Comparison of ENCODE assay signal across 28 cellular contexts in the genomic region with DNA sequence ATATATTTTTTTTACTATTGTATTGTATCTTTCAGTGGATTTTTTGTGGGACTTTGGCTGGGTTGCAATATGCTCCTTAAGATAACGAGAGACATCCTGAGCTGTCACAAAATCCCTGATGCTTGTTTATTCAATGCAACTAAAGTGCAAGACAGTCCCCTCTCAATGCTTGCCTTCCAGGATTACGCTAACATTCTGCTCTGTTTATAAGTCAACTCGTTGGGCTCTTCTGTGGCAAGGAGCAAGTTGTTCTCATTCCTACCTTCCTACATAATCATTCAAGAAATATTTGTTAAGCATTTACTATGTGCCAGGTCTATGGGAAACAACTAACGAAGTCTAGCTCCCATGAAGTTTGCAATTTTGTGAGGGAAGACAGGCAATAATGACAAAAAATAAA. TPM values are rescaled to one million over a fixed set of nuclear protein-coding genes. Genes with fewer than 3 reads are reported as not detected.
"Had no signal": no experiment of that assay in that cellular context is flagged by ENCODE, and none has a peak within 500 bp of the region (broad histone marks: within the 10 kb centered on the region; RNA-seq: fewer than 3 reads in every experiment).

No MANE protein-coding gene starts in this region.

- H3K4me1 Mint-ChIP-seq: naive thymus-derived CD4-positive, alpha-beta T cell; stimulated activated naive B cell treated with anti-CD40 and anti-IgM and Interleukin-4, amounts not matched to agents 10 μg/mL and 1 μg/mL and 100 μg/mL, for 72 hours had no signal

- H3K4me3 ChIP-seq: hepatocyte, left ventricle myocardium inferior, lung, mucosa of descending colon, pancreas, prostate gland, skin epidermis, suprapubic skin, thoracic aorta, tibial artery, uterus had no signal

- H3K36me3 Mint-ChIP-seq: naive thymus-derived CD4-positive, alpha-beta T cell; natural killer cell treated with Interleukin-12 subunit alpha and Interleukin-12 subunit beta and Interleukin-15 and Interleukin-18, amount 100 ng/mL, for 72 hours; stimulated activated naive B cell treated with anti-CD40 and anti-IgM and Interleukin-4, amounts not matched to agents 10 μg/mL and 1 μg/mL and 100 μg/mL, for 72 hours; type B pancreatic cell had no signal

- H3K9me3 ChIP-seq: left ventricle myocardium inferior, mucosa of descending colon, pancreas, prostate gland, suprapubic skin, thoracic aorta, tibial artery, uterus had no signal

- H3K4me2 ChIP-seq: hepatocyte had no signal

- H2AFZ ChIP-seq: hepatocyte had no signal

- H3K27me3 Mint-ChIP-seq: naive thymus-derived CD4-positive, alpha-beta T cell; natural killer cell treated with Interleukin-12 subunit alpha and Interleukin-12 subunit beta and Interleukin-15 and Interleukin-18, amount 100 ng/mL, for 72 hours; stimulated activated naive B cell treated with anti-CD40 and anti-IgM and Interleukin-4, amounts not matched to agents 10 μg/mL and 1 μg/mL and 100 μg/mL, for 72 hours; type B pancreatic cell had no signal

- H3K79me2 ChIP-seq: hepatocyte had no signal

- H3K27ac ChIP-seq: hepatocyte, left ventricle myocardium inferior, pancreas, prostate gland, skin epidermis, suprapubic skin, thoracic aorta, tibial artery, uterus had no signal

- H3K36me3 ChIP-seq: left ventricle myocardium inferior, pancreas, prostate gland, suprapubic skin, thoracic aorta, tibial artery, uterus had no signal

- H3K4me1 ChIP-seq: prostate gland, suprapubic skin, tibial artery, uterus had no signal

- H3K27me3 ChIP-seq: hepatocyte, pancreas, suprapubic skin, tibial artery, uterus had no signal

- H3K9me3 Mint-ChIP-seq: natural killer cell treated with Interleukin-12 subunit alpha and Interleukin-12 subunit beta and Interleukin-15 and Interleukin-18, amount 100 ng/mL, for 72 hours; neural crest cell; stimulated activated naive B cell treated with anti-CD40 and anti-IgM and Interleukin-4, amounts not matched to agents 10 μg/mL and 1 μg/mL and 100 μg/mL, for 72 hours; type B pancreatic cell had no signal

- H3K4me3 Mint-ChIP-seq: naive thymus-derived CD4-positive, alpha-beta T cell; natural killer cell treated with Interleukin-12 subunit alpha and Interleukin-12 subunit beta and Interleukin-15 and Interleukin-18, amount 100 ng/mL, for 72 hours; neural crest cell; stimulated activated naive B cell treated with anti-CD40 and anti-IgM and Interleukin-4, amounts not matched to agents 10 μg/mL and 1 μg/mL and 100 μg/mL, for 72 hours; type B pancreatic cell had no signal

- DNase-seq: islet precursor cell; left ventricle myocardium inferior; midbrain; mucosa of descending colon; naive thymus-derived CD4-positive, alpha-beta T cell; nucleus accumbens; pancreas; posterior cingulate gyrus; retina; right cardiac atrium; stimulated activated CD4-positive, alpha-beta T cell treated with anti-CD3 and anti-CD28 coated beads, Interleukin-12 subunit alpha, Interleukin-12 subunit beta, amount 100 ng/mL, for 4 hours; stimulated activated CD4-positive, alpha-beta T cell treated with anti-CD3 and anti-CD28 coated beads, Interleukin-15, amount 100 ng/mL, for 24 hours; stimulated activated CD4-positive, alpha-beta T cell treated with anti-CD3 and anti-CD28 coated beads, Interleukin-2, amount 100 ng/mL, for 24 hours; stimulated activated CD4-positive, alpha-beta T cell treated with anti-CD3 and anti-CD28 coated beads, Interleukin-4, amount 100 ng/mL, for 1 hour; stimulated activated naive B cell treated with anti-CD40 and anti-IgM and Interleukin-4, amounts not matched to agents 10 μg/mL and 1 μg/mL and 100 μg/mL, for 72 hours; stimulated activated naive CD8-positive, alpha-beta T cell treated with anti-CD3 and anti-CD28 coated beads, Interleukin-15, Interleukin-2, amounts not matched to agents 100 U/mL and 50 U/mL, for 24 hours; tibial artery; uterus had no signal

- H3K27ac Mint-ChIP-seq: naive thymus-derived CD4-positive, alpha-beta T cell; natural killer cell treated with Interleukin-12 subunit alpha and Interleukin-12 subunit beta and Interleukin-15 and Interleukin-18, amount 100 ng/mL, for 72 hours; stimulated activated naive B cell treated with anti-CD40 and anti-IgM and Interleukin-4, amounts not matched to agents 10 μg/mL and 1 μg/mL and 100 μg/mL, for 72 hours; type B pancreatic cell had no signal

RNA-seq across cellular contexts. Expression of gene JAKMIP2, which starts 40.4 kb away (rescaled TPM):
- total RNA-seq: myocyte had no signal
